ENCODE assay signal across 8 cellular contexts in genomic region chr9:98074119-98074990, GRCh38. TPM values are rescaled to one million over a fixed set of nuclear protein-coding genes. Genes with fewer than 3 reads are reported as not detected.
DNase-seq lines count a peak whose midpoint lies in the region; ATAC-seq and TF ChIP-seq lines count a peak whose summit lies in the region.

No MANE protein-coding gene starts in this region.

- no peaks in the 10 kb centered on the region for H3K9me3 Mint-ChIP-seq in T-cell

- TF ChIP-seq RAD21 in Ishikawa (IDR thresholded peaks at IDR 0.05; ENCODE audit: low read depth): peak; percentile 84

- H3K27me3 ChIP-seq in DND-41 (ENCODE audit: insufficient read depth, low read length, poor library complexity) (no peaks in the 10 kb centered on the region), adrenal gland (no peaks in the 10 kb centered on the region), left ventricle myocardium inferior (ENCODE audit: low read depth) (no peaks in the 10 kb centered on the region)

- peak; percentile 89 for TF ChIP-seq CTCF in DND-41 (IDR thresholded peaks at IDR 0.05; ENCODE audit: borderline replicate concordance, extremely low read depth, low read length, poor library complexity, severe bottlenecking)
- peak; percentile 82 to 97 (median 84) for TF ChIP-seq CTCF in adrenal gland (IDR thresholded peaks at IDR 0.05)
- TF ChIP-seq CTCF in left ventricle myocardium inferior (IDR thresholded peaks at IDR 0.05; ENCODE audit: borderline replicate concordance): peak; percentile 94
- TF ChIP-seq CTCF in retinal pigment epithelial cell (conservative IDR thresholded peaks at IDR 0.05; ENCODE audit: low read depth, low read length): peak; percentile 97

- H3K4me1 ChIP-seq in DND-41 (ENCODE audit: insufficient read depth, low read length) (peaks cover 8% of the 10 kb centered on the region), adrenal gland (replicated peaks in 1 of 2) (no peaks in the 10 kb centered on the region), left ventricle myocardium inferior (peaks cover 21% of the 10 kb centered on the region)

- H3K4me1 Mint-ChIP-seq in T-cell: peaks cover 39 to 46% (median 46%) of the 10 kb centered on the region in 3 donors

- peak; percentile 68 for DNase-seq in DND-41
- DNase-seq in T-cell: peak in 33 of 34 experiments; percentile 27 to 73 (median 58)
- DNase-seq in adrenal gland: peak; percentile 50 to 82 (median 66)
- DNase-seq in left ventricle myocardium inferior: peak; percentile 38
- DNase-seq in retinal pigment epithelial cell (ENCODE audit: low read depth): no peak

- CTCF ChIA-PET in T-cell (lab: Charles Lee): interaction anchor here (0.6 to 2.0 kb wide), 11 partner anchors 11 to 190 kb away, joined by 3 to 6 read pairs (median 4); partner anchors contain the start of genes TRIM14 (in 2 of the 2), NANS (in 1 of the 2) and TBC1D2 (in 1 of the 2)

- no peak overlapping the region for H3K4me2 ChIP-seq in DND-41 (ENCODE audit: insufficient read depth, low read length)

- peak overlapping the region; percentile 41 to 58 (median 51) for H3K4me3 Mint-ChIP-seq in T-cell

- H3K9ac ChIP-seq in DND-41 (ENCODE audit: low read depth, low read length): 0 out of 2 replicates have a peak overlapping the region, but pooled peaks have one; percentile 17

- H4K20me1 ChIP-seq in DND-41 (ENCODE audit: insufficient read depth, low read length): no peaks in the 10 kb centered on the region

- H3K27ac ChIP-seq in DND-41 (ENCODE audit: low read length): peak overlapping the region; percentile 67
- peak overlapping the region in 1 of 5 donors; percentile 0 for H3K27ac ChIP-seq in adrenal gland
- H3K27ac ChIP-seq in left ventricle myocardium inferior (replicated peaks): peak overlapping the region; percentile 24

- TF ChIP-seq EP300 in Ishikawa (IDR thresholded peaks at IDR 0.05; ENCODE audit: borderline replicate concordance): no peak

- 0 out of 2 replicates have a peak, but pooled peaks cover 8% of the 10 kb centered on the region for H3K79me2 ChIP-seq in DND-41 (ENCODE audit: insufficient read depth, low read length)

- no peak for TF ChIP-seq POLR2A in adrenal gland (IDR thresholded peaks at IDR 0.05)

- H2AFZ ChIP-seq in DND-41 (ENCODE audit: low read depth, low read length): peak overlapping the region; percentile 72

- H3K27me3 Mint-ChIP-seq in T-cell: no peaks in the 10 kb centered on the region

- peak overlapping the region; percentile 93 to 94 for H3K27ac Mint-ChIP-seq in T-cell

- H3K36me3 ChIP-seq in DND-41 (ENCODE audit: insufficient read depth, low read length) (peaks cover 14% of the 10 kb centered on the region; the same call in 1 of the 2 replicates), adrenal gland (replicated peaks in 1 of 2) (peaks cover 0 to 10% of the 10 kb centered on the region in 2 donors), left ventricle myocardium inferior (peaks cover 18% of the 10 kb centered on the region)

- intact Hi-C loops in adrenal gland (cut with DNase I) (loop anchor here (5.0 to 10.0 kb wide), 4 partner anchors 130 to 190 kb away; partner anchors contain the start of gene TBC1D2 (in 1 of the 2)), left ventricle myocardium inferior (cut with micrococcal nuclease) (loop anchor here (10.0 kb wide), 1 partner anchor 180 kb away; the partner anchor contains the start of gene TBC1D2)

- H3K9me3 ChIP-seq in DND-41 (ENCODE audit: insufficient read depth, low read length, severe bottlenecking) (no peaks in the 10 kb centered on the region), adrenal gland (replicated peaks in 1 of 3) (no peaks in the 10 kb centered on the region), left ventricle myocardium inferior (replicated peaks) (no peaks in the 10 kb centered on the region)

- H3K36me3 Mint-ChIP-seq in T-cell: peaks cover 21% of the 10 kb centered on the region

- 30 to 39% (median 34%) methylated on average over 13 of the region's 13 CpGs for WGBS in adrenal gland, 4 donors

- H3K4me3 ChIP-seq in DND-41 (ENCODE audit: low read depth in 1 of 2, low read length in 2 of 2) (no peak overlapping the region), adrenal gland (no peak overlapping the region), left ventricle myocardium inferior (no peak overlapping the region), retinal pigment epithelial cell (ENCODE audit: low read length) (no peak overlapping the region)

- POLR2A ChIA-PET in T-cell (lab: Charles Lee): interaction anchor here (0.5 to 0.9 kb wide), 3 partner anchors 12 to 179 kb away, joined by 3 to 6 read pairs (median 5); no protein-coding TSS in a partner anchor

- ATAC-seq in DND-41 (ENCODE audit: insufficient read depth, low read depth) (peak; percentile 80), T-cell (replicated peaks in 1 of 4) (peak in 1 of 4 experiments; percentile 29), HG03521 (IDR thresholded peaks at IDR 0.05; ENCODE audit: unreplicated experiment) (no peak), GM18517 (IDR thresholded peaks at IDR 0.05; ENCODE audit: unreplicated experiment) (no peak)

TF ChIP-seq in Ishikawa, 13 proteins besides CTCF, POLR2A, EP300 and RAD21:
- no peak for TF ChIP-seq NFIC (IDR thresholded peaks at IDR 0.05)
- no peak for TF ChIP-seq FOXM1 (IDR thresholded peaks at IDR 0.05; ENCODE audit: borderline replicate concordance, low read depth)
- no peak for TF ChIP-seq CREB1 (IDR thresholded peaks at IDR 0.05; ENCODE audit: low read depth)
- no peak for TF ChIP-seq TCF12 (IDR thresholded peaks at IDR 0.05; ENCODE audit: low read depth)
- no peak for TF ChIP-seq MAX (IDR thresholded peaks at IDR 0.05)
- TF ChIP-seq TAF1 (IDR thresholded peaks at IDR 0.05; ENCODE audit: low read depth): no peak
- no peak for TF ChIP-seq USF1 (IDR thresholded peaks at IDR 0.05)
- TF ChIP-seq TEAD4 (IDR thresholded peaks at IDR 0.05): no peak
- no peak for TF ChIP-seq CEBPB (IDR thresholded peaks at IDR 0.05)
- no peak for TF ChIP-seq YY1 (IDR thresholded peaks at IDR 0.05; ENCODE audit: low read depth)
- no peak for TF ChIP-seq REST (IDR thresholded peaks at IDR 0.05; ENCODE audit: low read depth)
- no peak for TF ChIP-seq EGR1 (IDR thresholded peaks at IDR 0.05)
- TF ChIP-seq ZBTB7A (IDR thresholded peaks at IDR 0.05; ENCODE audit: low read depth): no peak

RNA-seq across cellular contexts. Expression of gene NANS, which starts 17.8 kb away (rescaled TPM):
- total RNA-seq in T-cell (10 to 100 TPM; 21.7 to 57.5 (median 27.6) TPM), adrenal gland (10 to 100 TPM; 24.2 to 78.6 (median 38.2) TPM), left ventricle myocardium inferior (38.6 TPM)
- 10 to 100 TPM; 27.8 to 77.9 (median 38.4) TPM for polyA plus RNA-seq in adrenal gland

RNA-seq across cellular contexts. Expression of gene TRIM14, which starts 44.7 kb away (rescaled TPM):
- total RNA-seq in T-cell (10 to 100 TPM; 75.7 to 98.9 (median 85.3) TPM), adrenal gland (10 to 100 TPM in 7 of 8 donors, 1 to 10 TPM in 1; 8.8 to 24.8 (median 14.5) TPM), left ventricle myocardium inferior (4.1 TPM)
- 1 to 10 TPM; 2.6 to 7.1 (median 6.2) TPM for polyA plus RNA-seq in adrenal gland
